In the genomic region with DNA sequence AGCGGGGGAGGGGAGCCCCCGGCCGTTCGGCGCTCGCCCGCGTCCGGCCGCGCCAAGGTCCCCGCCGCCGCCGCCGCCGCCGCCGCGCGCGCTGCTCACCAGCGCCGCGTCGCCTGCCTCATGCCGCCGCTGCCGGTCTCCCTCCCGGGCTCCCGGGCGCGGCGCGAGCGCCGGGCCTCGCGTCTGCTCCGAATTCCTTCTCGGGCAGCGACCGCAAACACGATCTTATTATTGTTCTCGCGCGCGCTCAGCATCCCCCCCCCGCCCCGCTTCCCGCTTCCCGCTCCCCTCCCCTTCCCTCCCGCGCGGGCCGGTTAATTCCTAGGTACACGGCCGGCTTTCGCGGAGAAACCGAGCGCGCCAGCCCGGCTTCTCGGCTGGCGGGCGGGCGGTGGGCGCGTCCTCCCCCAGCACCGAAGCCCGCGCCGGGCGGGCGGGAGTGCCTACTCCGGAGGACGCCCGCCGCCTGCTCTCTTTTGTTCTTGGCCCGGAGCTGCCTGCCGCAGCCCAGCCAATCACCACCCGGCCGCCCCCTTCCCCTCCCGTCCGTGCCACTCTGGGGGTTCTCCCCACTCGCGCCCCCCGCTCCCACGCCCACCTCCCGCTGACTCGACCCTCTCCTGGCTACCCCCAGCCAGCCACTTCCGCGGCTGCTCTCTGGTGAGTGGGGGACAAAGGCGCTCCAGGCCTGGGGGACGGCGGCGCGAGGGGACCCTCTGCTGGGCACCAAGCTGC, we compare ENCODE assay signal across 8 cellular contexts. TPM values are rescaled to one million over a fixed set of nuclear protein-coding genes. Genes with fewer than 3 reads are reported as not detected.
A peak's percentile ranks its signal among the peaks of the same experiment; 100 is the strongest.
DNase-seq lines count a peak whose midpoint lies in the region; FAIRE-seq and TF ChIP-seq lines count a peak whose summit lies in the region.

A gene (minus strand): TSS at position 202 of the 735 bp plus-strand sequence. CDS start 409 bp downstream, outside the sequence.

- no peak for FAIRE-seq in HTR-8/SVneo (lab: Jason Lieb, UNC)

- in situ Hi-C loops in GM13977 (cut with MboI; ENCODE audit: low pct_unique_long_range_greater_than_20kb, low sequenced_read_pairs, unreplicated experiment): no loop called here

- H3K4me1 ChIP-seq in A673 (ENCODE audit: insufficient read depth, low read length, poor library complexity, severe bottlenecking) (peaks cover 3% of the 10 kb centered on the region), breast epithelium (peaks cover 0 to 5% of the 10 kb centered on the region in 2 donors), iPS-15b (ENCODE audit: control insufficient read depth, insufficient read depth, low read length) (peaks cover 21% of the 10 kb centered on the region)

- H3K27ac ChIP-seq in A673 (ENCODE audit: low read depth, low read length, poor library complexity, severe bottlenecking): peak within 1 kb of the TSS; percentile 85
- peak within 1 kb of the TSS; percentile 92 to 98 for H3K27ac ChIP-seq in breast epithelium

- H3K27me3 ChIP-seq in A673 (replicated peaks; ENCODE audit: insufficient read depth, low read depth, low read length, poor library complexity) (peaks cover 5% of the 10 kb centered on the region), breast epithelium (no peaks in the 10 kb centered on the region), iPS-15b (ENCODE audit: control insufficient read depth, insufficient read depth, low read length) (no peaks in the 10 kb centered on the region)

- no peaks in the 10 kb centered on the region for H3K9me3 ChIP-seq in A673 (ENCODE audit: low read depth, low read length, poor library complexity, severe bottlenecking)
- H3K9me3 ChIP-seq in breast epithelium: no peaks in the 10 kb centered on the region
- no peaks in the 10 kb centered on the region for H3K9me3 ChIP-seq in iPS-15b (ENCODE audit: control insufficient read depth, insufficient read depth, low read length)

- BruUV-seq in A673 (replicated peaks; lab: Mats Ljungman, UMichigan): no TSS peak

- POLR2A ChIA-PET in A673 (lab: Charles Lee; ENCODE audit: low non-redundant PET): no interaction called here

- H3K9ac ChIP-seq in iPS-15b (ENCODE audit: low read depth, low read length): peak within 1 kb of the TSS; percentile 87

- peak; percentile 26; the same call in 1 of the 2 replicates for TF ChIP-seq CTCF in A673 (conservative IDR thresholded peaks at IDR 0.05; ENCODE audit: low read depth, low read length)
- TF ChIP-seq CTCF in GM13977 (IDR thresholded peaks at IDR 0.05; ENCODE audit: extremely low read depth, insufficient read depth, missing control alignments): peak; percentile 48
- TF ChIP-seq CTCF in breast epithelium (IDR thresholded peaks at IDR 0.05): no peak

- DNase-seq in A673 (ENCODE audit: low spot score) (peak; percentile 71), GM13977 (ENCODE audit: low spot score) (peak; percentile 71), HTR-8/SVneo (ENCODE audit: insufficient read length, low spot score) (peak; percentile 34), SKM-1 (lab: John Stamatoyannopoulos, UW; ENCODE audit: unreplicated experiment) (peak; percentile 8), breast epithelium (ENCODE audit: low spot score in 2 of 2) (peak; percentile 42 to 72), renal cortical epithelial cell (ENCODE audit: low read depth) (peak; percentile 13), T-helper 9 cell (no peak)

- H3K36me3 ChIP-seq in A673 (ENCODE audit: insufficient read depth, low read length, poor library complexity, severe bottlenecking) (no peaks in the 10 kb centered on the region), breast epithelium (no peaks in the 10 kb centered on the region), iPS-15b (ENCODE audit: control insufficient read depth, insufficient read depth, low read length) (no peaks in the 10 kb centered on the region)

- intact Hi-C loops in A673 (cut with micrococcal nuclease; ENCODE audit: unreplicated experiment): loop anchor here (2.0 kb wide), 1 partner anchor 197 kb away; a partner anchor contains a TSS
- intact Hi-C loops in breast epithelium (cut with DNase I; ENCODE audit: low total_unique reads): no loop called here

- peak within 1 kb of the TSS; percentile 86 for H3K4me3 ChIP-seq in A673 (ENCODE audit: low read depth, low read length, poor library complexity, severe bottlenecking)
- peak within 1 kb of the TSS; percentile 62 to 98 (median 88) for H3K4me3 ChIP-seq in breast epithelium
- H3K4me3 ChIP-seq in iPS-15b (ENCODE audit: low read depth, low read length): peak within 1 kb of the TSS; percentile 73

- CTCF ChIA-PET in A673 (lab: Charles Lee): interaction anchor here (0.9 kb wide), 1 partner anchor 197 kb away, joined by 4 read pairs; a partner anchor contains a TSS

- TF ChIP-seq POLR2A in breast epithelium (IDR thresholded peaks at IDR 0.05): no peak

RNA-seq across cellular contexts. Expression of the gene that starts here (rescaled TPM):
- total RNA-seq in A673 (2021): 103 TPM in 2 replicates
- total RNA-seq in breast epithelium: 10 to 100 TPM; 19.0 to 42.4 (median 34.7) TPM
- total RNA-seq in renal cortical epithelial cell: 46.4 and 61.2 TPM in 2 replicates

Comparison
In these comparisons a context has a peak if more than half of its experiments do, and no peak if none do; other contexts are left out.
1. CTCF ChIP-seq: peak in A673 (single experiment) and GM13977 (single experiment); none in breast epithelium (0 of 3).
2. Peak in every context shown above with its lines, with median percentiles within 50 percentile points of each other: H3K4me3 ChIP-seq.